Comparison of ENCODE assay signal across 1 cellular context in the genomic region with DNA sequence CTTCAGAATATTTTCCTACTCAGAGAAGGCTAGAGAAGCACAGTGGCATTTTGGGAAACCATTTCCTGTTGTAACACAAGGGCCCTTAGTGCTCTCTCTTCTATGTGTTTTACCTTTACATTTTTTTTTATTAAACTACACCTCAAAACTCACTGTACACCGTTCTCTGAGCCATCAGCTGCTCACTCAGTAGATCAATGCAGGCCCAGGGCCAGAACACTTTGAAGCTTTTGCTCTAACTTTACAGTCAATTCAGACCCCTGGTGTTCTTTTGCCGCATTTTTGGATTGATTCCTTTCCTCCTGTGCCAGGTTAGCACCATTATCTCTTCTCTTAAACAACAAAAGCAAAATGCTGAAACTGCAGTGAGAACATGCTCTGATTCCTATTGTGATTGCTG.
TF ChIP-seq lines count a peak whose summit lies in the region.

No MANE protein-coding gene starts in this region.

TF ChIP-seq in H1, 55 proteins besides CTCF, POLR2A, EP300 and RAD21 (continued from another document):
- TF ChIP-seq SAP30 (IDR thresholded peaks at IDR 0.05; ENCODE audit: insufficient read depth, insufficient replicate concordance, low read length) (no peak), CREB1 (IDR thresholded peaks at IDR 0.05) (no peak), EZH2 (IDR thresholded peaks at IDR 0.05; ENCODE audit: low read depth, low read length, severe bottlenecking) (no peak), TAF7 (optimal IDR thresholded peaks at IDR 0.05; ENCODE audit: borderline replicate concordance, low read depth, low read length) (no peak), ZNF274 (IDR thresholded peaks at IDR 0.05; ENCODE audit: borderline replicate concordance, extremely low read depth, low read length) (no peak)
